Comparison of ENCODE assay signal across 29 cellular contexts in the genomic region with DNA sequence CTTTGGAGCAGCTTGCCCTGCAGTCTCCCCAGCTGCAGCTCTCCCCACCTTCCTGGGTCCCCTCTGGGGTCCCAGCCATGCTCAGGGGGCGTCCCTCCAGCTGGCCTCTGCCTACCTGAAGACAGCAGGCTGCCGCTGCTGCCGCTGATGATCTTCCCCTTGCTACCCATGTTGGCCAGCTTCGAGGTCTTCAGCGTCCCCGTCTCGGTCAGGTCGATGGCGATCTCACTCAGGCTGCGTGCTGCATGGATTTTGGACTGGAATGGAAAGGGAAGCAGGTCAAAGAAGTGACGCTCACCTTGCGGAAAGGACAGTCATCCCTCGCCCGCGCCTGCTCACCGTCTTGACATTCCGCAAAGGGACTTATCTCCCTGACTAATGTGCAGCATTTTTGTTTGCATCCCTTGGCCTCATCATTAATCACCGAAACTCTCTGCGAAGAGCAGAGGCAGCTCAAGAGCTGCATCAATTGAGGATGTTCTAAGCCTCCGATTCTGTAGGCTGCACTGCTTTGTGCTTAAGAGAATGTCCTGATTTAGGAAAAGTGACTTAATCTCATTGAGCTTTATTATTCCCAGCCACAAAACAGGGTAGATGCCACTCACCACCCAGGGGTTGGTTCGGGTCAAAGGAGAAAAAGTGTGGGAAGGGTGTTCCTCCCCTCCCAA.
DNase-seq lines count a peak whose midpoint lies in the region; ATAC-seq, FAIRE-seq and TF ChIP-seq lines count a peak whose summit lies in the region.
"Had no signal": no experiment of that assay in that cellular context is flagged by ENCODE, and none has a peak within 500 bp of the region (broad histone marks: within the 10 kb centered on the region; RNA-seq: fewer than 3 reads in every experiment).

No MANE protein-coding gene starts in this region.

- no peak overlapping the region for H2BK12ac ChIP-seq in H9 (ENCODE audit: insufficient read length, low read depth, low read length)

- WGBS in H9 (ENCODE audit: extremely low coverage, insufficient read length, low lambda C conversion rate), result no CpG with 5 or more reads among the region's 21 CpGs
- 89% methylated on average over 21 of the region's 21 CpGs for WGBS in GM12878 (ENCODE audit: insufficient coverage, insufficient replicate concordance, low lambda C conversion rate, missing lambda C conversion rate)
- 88 to 94% (median 90%) methylated on average over 20 to 21 of the region's 21 CpGs for WGBS in spleen, 5 donors

- H3K4ac ChIP-seq in H9 (ENCODE audit: low read depth, low read length), result no peak overlapping the region

- no peaks in the 10 kb centered on the region; the same call in 1 of the 2 replicates for H3K4me1 ChIP-seq in H9 (ENCODE audit: insufficient read depth, low read length)
- peaks cover 3% of the 10 kb centered on the region for H3K4me1 ChIP-seq in GM12878 (ENCODE audit: control insufficient read depth, insufficient read depth, low read length)
- H3K4me1 ChIP-seq in spleen, result peaks cover 0 to 19% (median 3%) of the 10 kb centered on the region in 6 donors
- H3K4me1 ChIP-seq: HAP-1 had no signal

- H3K27me3 Mint-ChIP-seq in H9 (ENCODE audit: low read depth), result no peaks in the 10 kb centered on the region
- H3K27me3 Mint-ChIP-seq in neural crest cell (ENCODE audit: low read depth), result no peaks in the 10 kb centered on the region
- H3K27me3 Mint-ChIP-seq: B cell had no signal

- H3K9me3 ChIP-seq in H9 (ENCODE audit: control insufficient read depth, low read depth, low read length) (no peaks in the 10 kb centered on the region), GM12878 (replicated peaks; ENCODE audit: control insufficient read depth, insufficient read depth, low read length) (no peaks in the 10 kb centered on the region), spleen (no peaks in the 10 kb centered on the region)
- H3K9me3 ChIP-seq: A549, HAP-1 had no signal

- no peak overlapping the region for H3K4me2 ChIP-seq in H9 (ENCODE audit: insufficient read depth, insufficient read length, low read length)
- no peak overlapping the region for H3K4me2 ChIP-seq in GM12878 (ENCODE audit: control insufficient read depth, insufficient read depth)
- H3K4me2 ChIP-seq: A549, GM23338, KMS-11 had no signal

- H3K79me2 ChIP-seq in H9 (ENCODE audit: insufficient read depth, low read length) (no peaks in the 10 kb centered on the region), GM12878 (ENCODE audit: control insufficient read depth, insufficient read depth, low read length) (peaks cover 2% of the 10 kb centered on the region)

- POLR2A ChIA-PET in GM12878 (lab: Charles Lee), result interaction anchor here (0.8 to 1.3 kb wide), 2 partner anchors 10 to 69 kb away, joined by 3 read pairs; no protein-coding TSS in a partner anchor

- RAD21 ChIA-PET in GM12878 (lab: Charles Lee; ENCODE audit: unreplicated experiment), result interaction anchor here (0.7 kb wide), 1 partner anchor 63 kb away, joined by 3 read pairs; no protein-coding TSS in a partner anchor

- peak; percentile 59 for TF ChIP-seq POLR2A in GM12878 (IDR thresholded peaks at IDR 0.05; ENCODE audit: low read depth, low read length)
- no peak for TF ChIP-seq POLR2A in spleen (IDR thresholded peaks at IDR 0.05)

- H3K79me1 ChIP-seq in H9 (ENCODE audit: insufficient read depth, low read depth, low read length, poor library complexity, severe bottlenecking), result no peaks in the 10 kb centered on the region

- no peaks in the 10 kb centered on the region for H3K9me3 Mint-ChIP-seq in H9
- no peaks in the 10 kb centered on the region for H3K9me3 Mint-ChIP-seq in neural crest cell
- H3K9me3 Mint-ChIP-seq: CD8-positive, alpha-beta T cell; GM23338; HFFc6 had no signal

- TF ChIP-seq RAD21 in GM12878 (IDR thresholded peaks at IDR 0.05; ENCODE audit: insufficient read depth, low read depth, low read length), result no peak

- no peak overlapping the region for H4K8ac ChIP-seq in H9 (replicated peaks; ENCODE audit: insufficient read length, low read depth, low read length)

- no peak overlapping the region for H3K27ac ChIP-seq in H9 (ENCODE audit: insufficient read length, low read depth, low read length)
- no peak overlapping the region for H3K27ac ChIP-seq in GM12878 (ENCODE audit: control insufficient read depth, insufficient read depth)
- H3K27ac ChIP-seq in spleen, result no peak overlapping the region
- H3K27ac ChIP-seq: A549, C4-2B, KMS-11 had no signal

- no peak for TF ChIP-seq EP300 in GM12878 (IDR thresholded peaks at IDR 0.05; ENCODE audit: borderline replicate concordance in 1 of 2, control insufficient read depth in 1 of 2, low read depth in 2 of 2, low read length in 2 of 2)

- no peak overlapping the region for H4K5ac ChIP-seq in H9 (ENCODE audit: insufficient read length, low read depth, low read length)

- intact Hi-C loops in GM12878 (cut with micrococcal nuclease; ENCODE audit: unreplicated experiment) (no loop called here), spleen (cut with DNase I; ENCODE audit: low total_unique reads) (no loop called here)

- H3T11ph ChIP-seq in H9 (ENCODE audit: low read length), result no peak overlapping the region

- no peak overlapping the region for H3K56ac ChIP-seq in H9 (ENCODE audit: insufficient read length, low read depth, low read length)

- CTCF ChIA-PET in GM12878 (lab: Yijun Ruan, JAX), result interaction anchor here (0.7 to 1.4 kb wide), 2 partner anchors 34 to 244 kb away, joined by 3 to 4 read pairs; no protein-coding TSS in a partner anchor

- H3K27me3 ChIP-seq in H9 (ENCODE audit: insufficient read depth, low read length) (no peaks in the 10 kb centered on the region), GM12878 (replicated peaks in 1 of 2; ENCODE audit: control insufficient read depth in 2 of 2, insufficient read depth in 2 of 2, low read length in 1 of 2) (no peaks in the 10 kb centered on the region), spleen (replicated peaks in 1 of 7) (no peaks in the 10 kb centered on the region)

- H2BK5ac ChIP-seq in H9 (ENCODE audit: insufficient read length, low read length), result no peak overlapping the region

- DNase-seq in H9 (no peak), GM12878 (ENCODE audit: low read depth, low spot score) (no peak), neural crest cell (ENCODE audit: low read depth, low spot score) (no peak), spleen (peak; percentile 69), NCI-H82 treated with DMSO at 0.1 percent for 48 hours (lab: John Stamatoyannopoulos, UW; ENCODE audit: unreplicated experiment) (no peak)
- DNase-seq: CD8-positive, alpha-beta T cell; DMS 273 treated with DMSO at 0.1 percent for 48 hours; DMS79; EL; GDM1; HFFc6; NCI-H1048; NCI-H1417; NCI-H1694; NCI-H2029 treated with DMSO at 0.1 percent for 48 hours; NCI-H446 treated with DMSO at 0.1 percent for 48 hours; NCI-H526; NCI-H82; RPMI8226; SHP77 had no signal

- BruUV-seq in GM12878 (replicated peaks; lab: Mats Ljungman, UMichigan), result no TSS peak

- H2BK120ac ChIP-seq in H9 (ENCODE audit: low read depth, low read length, poor library complexity, severe bottlenecking), result no peak overlapping the region

- no peak overlapping the region for H2BK15ac ChIP-seq in H9 (ENCODE audit: low read depth, low read length)

- no peak overlapping the region for H3K14ac ChIP-seq in H9 (ENCODE audit: insufficient read depth, low read length)

- H3K9ac ChIP-seq in H9 (ENCODE audit: extremely low read depth, insufficient read length, low read length) (no peak overlapping the region), GM12878 (ENCODE audit: control insufficient read depth, insufficient read depth, low read length) (no peak overlapping the region)
- H3K9ac ChIP-seq: KMS-11 had no signal

- no peak overlapping the region for H4K91ac ChIP-seq in H9 (ENCODE audit: insufficient read length, low read depth, low read length)

- peaks cover 23 to 26% of the 10 kb centered on the region in 2 experiments for H3K36me3 ChIP-seq in GM12878 (ENCODE audit: control insufficient read depth in 2 of 2, insufficient read depth in 2 of 2, low read length in 1 of 2)
- peaks cover 0 to 65% (median 18%) of the 10 kb centered on the region in 6 donors for H3K36me3 ChIP-seq in spleen
- H3K36me3 ChIP-seq: HAP-1 had no signal

- no peaks in the 10 kb centered on the region for H3K23me2 ChIP-seq in H9 (ENCODE audit: insufficient read length, low read depth, low read length, poor library complexity, severe bottlenecking)

- no peak overlapping the region for H3K23ac ChIP-seq in H9 (ENCODE audit: insufficient read length, low read depth, low read length)

- no peak overlapping the region for H2AK5ac ChIP-seq in H9 (ENCODE audit: insufficient read length, low read length)

- in situ Hi-C loops in GM12878 (cut with MboI), result no loop called here

- no peak overlapping the region for H3K4me3 Mint-ChIP-seq in H9
- no peak overlapping the region for H3K4me3 Mint-ChIP-seq in neural crest cell
- H3K4me3 Mint-ChIP-seq: B cell; CD8-positive, alpha-beta T cell; GM23338; HFFc6 had no signal

- no peak overlapping the region for H2BK20ac ChIP-seq in H9 (ENCODE audit: low read depth, low read length, poor library complexity, severe bottlenecking)

- no peak overlapping the region for H3K18ac ChIP-seq in H9 (ENCODE audit: insufficient read length, low read depth, low read length)

- TF ChIP-seq CTCF in H9 (conservative IDR thresholded peaks at IDR 0.05) (no peak), GM12878 (IDR thresholded peaks at IDR 0.05 in 2 of 3, conservative IDR thresholded peaks at IDR 0.05 in 1 of 3; ENCODE audit: control insufficient read depth in 2 of 3, extremely low read depth in 1 of 3, insufficient read depth in 1 of 3, low read depth in 3 of 3, low read length in 3 of 3) (no peak), neural crest cell (conservative IDR thresholded peaks at IDR 0.05) (no peak), spleen (IDR thresholded peaks at IDR 0.05 in 8 of 11, conservative IDR thresholded peaks at IDR 0.05 in 3 of 11) (no peak)

- H2AFZ ChIP-seq in H9 (ENCODE audit: low read length), result no peak overlapping the region
- H2AFZ ChIP-seq in GM12878 (ENCODE audit: control insufficient read depth, low read depth, low read length), result no peak overlapping the region
- H2AFZ ChIP-seq: GM23338 had no signal

- H3K4me3 ChIP-seq in GM12878 (no peak overlapping the region), spleen (no peak overlapping the region)
- H3K4me3 ChIP-seq: A549, GM23338, HAP-1 had no signal

- H3K36me3 Mint-ChIP-seq in H9 (ENCODE audit: insufficient read depth in 1 of 3, low read depth in 3 of 3), result peaks cover 35 to 52% (median 36%) of the 10 kb centered on the region in 3 experiments; a peak in 6 of 7 replicates
- peaks cover 40% of the 10 kb centered on the region for H3K36me3 Mint-ChIP-seq in neural crest cell (ENCODE audit: low read depth)
- H3K36me3 Mint-ChIP-seq: CD8-positive, alpha-beta T cell had no signal

- ATAC-seq in GM12878 (no peak), GM18868 (IDR thresholded peaks at IDR 0.05; ENCODE audit: unreplicated experiment) (no peak), GM21825 (IDR thresholded peaks at IDR 0.05; ENCODE audit: unreplicated experiment) (no peak)
- ATAC-seq: A549; CD8-positive, alpha-beta T cell; GM23338 had no signal

- H3K27ac Mint-ChIP-seq in H9 (peak overlapping the region; percentile 18 to 85 (median 78); a peak in 4 of 7 replicates), neural crest cell (ENCODE audit: unreplicated experiment) (peak overlapping the region; percentile 35)
- H3K27ac Mint-ChIP-seq: B cell; CD8-positive, alpha-beta T cell; HFFc6 had no signal

- H3K4me1 Mint-ChIP-seq in H9, result peaks cover 27% of the 10 kb centered on the region in 2 experiments
- H3K4me1 Mint-ChIP-seq in neural crest cell, result peaks cover 10% of the 10 kb centered on the region
- H3K4me1 Mint-ChIP-seq: B cell had no signal

- H4K20me1 ChIP-seq in H9 (ENCODE audit: control insufficient read depth, insufficient read depth, insufficient read length), result no peaks in the 10 kb centered on the region
- no peaks in the 10 kb centered on the region for H4K20me1 ChIP-seq in GM12878 (ENCODE audit: control insufficient read depth, insufficient read depth)

- SMC1A ChIA-PET in GM12878 (lab: Charles Lee; ENCODE audit: uncharacterized antibody, unreplicated experiment), result interaction anchor here (0.6 kb wide), 1 partner anchor 77 kb away, joined by 3 read pairs; no protein-coding TSS in a partner anchor

- FAIRE-seq in GM12878 (lab: Jason Lieb, UNC), result no peak
- FAIRE-seq: A549, GM12892 had no signal
